Comparison of ENCODE assay signal across 13 cellular contexts in the genomic region with DNA sequence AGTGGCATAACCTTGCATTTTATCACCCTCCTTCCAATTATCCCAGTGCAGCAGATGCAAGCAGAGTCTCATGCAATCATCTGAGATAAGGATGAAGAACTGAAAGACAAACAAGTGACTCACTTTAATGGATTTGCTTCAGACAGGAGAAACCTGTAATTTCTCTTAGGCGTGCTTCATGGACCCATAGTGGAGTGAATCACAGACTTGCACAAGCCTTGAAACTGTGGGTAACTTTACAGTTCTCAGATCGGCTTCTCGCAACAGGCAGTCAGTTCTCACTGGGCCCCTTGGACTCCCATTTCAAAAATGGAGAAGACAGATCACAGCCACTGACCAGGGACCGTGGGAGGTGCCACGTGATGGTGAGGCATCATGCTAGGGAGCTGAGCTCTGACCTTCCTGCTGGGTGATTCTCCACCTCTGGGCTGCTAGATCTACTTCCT. TPM values are rescaled to one million over a fixed set of nuclear protein-coding genes. Genes with fewer than 3 reads are reported as not detected.
DNase-seq lines count a peak whose midpoint lies in the region; ATAC-seq and TF ChIP-seq lines count a peak whose summit lies in the region.
"Had no signal": no experiment of that assay in that cellular context is flagged by ENCODE, and none has a peak within 500 bp of the region (broad histone marks: within the 10 kb centered on the region; RNA-seq: fewer than 3 reads in every experiment).

A gene with protein sequence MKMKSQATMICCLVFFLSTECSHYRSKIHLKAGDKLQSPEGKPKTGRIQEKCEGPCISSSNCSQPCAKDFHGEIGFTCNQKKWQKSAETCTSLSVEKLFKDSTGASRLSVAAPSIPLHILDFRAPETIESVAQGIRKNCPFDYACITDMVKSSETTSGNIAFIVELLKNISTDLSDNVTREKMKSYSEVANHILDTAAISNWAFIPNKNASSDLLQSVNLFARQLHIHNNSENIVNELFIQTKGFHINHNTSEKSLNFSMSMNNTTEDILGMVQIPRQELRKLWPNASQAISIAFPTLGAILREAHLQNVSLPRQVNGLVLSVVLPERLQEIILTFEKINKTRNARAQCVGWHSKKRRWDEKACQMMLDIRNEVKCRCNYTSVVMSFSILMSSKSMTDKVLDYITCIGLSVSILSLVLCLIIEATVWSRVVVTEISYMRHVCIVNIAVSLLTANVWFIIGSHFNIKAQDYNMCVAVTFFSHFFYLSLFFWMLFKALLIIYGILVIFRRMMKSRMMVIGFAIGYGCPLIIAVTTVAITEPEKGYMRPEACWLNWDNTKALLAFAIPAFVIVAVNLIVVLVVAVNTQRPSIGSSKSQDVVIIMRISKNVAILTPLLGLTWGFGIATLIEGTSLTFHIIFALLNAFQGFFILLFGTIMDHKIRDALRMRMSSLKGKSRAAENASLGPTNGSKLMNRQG (plus strand): TSS at position 239 of the 446 bp plus-strand sequence. CDS start 8,666 bp downstream, outside the sequence.

- WGBS in psoas muscle, 3 donors, result 81 to 85% (median 82%) methylated on average over 5 of the region's 5 CpGs

- DNase-seq in stimulated activated naive CD4-positive, alpha-beta T cell treated with Interleukin-2 at 50 U/mL for 16 hours (lab: John Stamatoyannopoulos, UW), result peak; percentile 0
- no peak for DNase-seq in stimulated activated naive CD4-positive, alpha-beta T cell (lab: John Stamatoyannopoulos, UW)
- peak; percentile 84 for DNase-seq in islet precursor cell
- no peak for DNase-seq in NOMO-1 (lab: John Stamatoyannopoulos, UW; ENCODE audit: unreplicated experiment in 2 of 2)
- DNase-seq in cardiac septum (ENCODE audit: low spot score), result no peak
- no peak for DNase-seq in NCI-H82 treated with DMSO at 0.1 percent for 48 hours (lab: John Stamatoyannopoulos, UW; ENCODE audit: unreplicated experiment)
- no peak for DNase-seq in psoas muscle
- DNase-seq: activated T-cell treated with anti-CD3 and anti-CD28 coated beads, Interleukin-2, amount 50 U/mL, for 24 hours; CD4-positive, CD25-positive, alpha-beta regulatory T cell; stimulated activated CD4-positive, alpha-beta T cell treated with anti-CD3 and anti-CD28 coated beads, Interleukin-2, amount 100 ng/mL, for 24 hours had no signal

- no peak within 1 kb of the TSS for H3K4me3 ChIP-seq in psoas muscle
- H3K4me3 ChIP-seq: tibial nerve had no signal

- no peak for TF ChIP-seq CTCF in psoas muscle (IDR thresholded peaks at IDR 0.05)

- intact Hi-C loops in cardiac septum (cut with DNase I) (no loop called here), psoas muscle (cut with DNase I) (no loop called here)

- no peaks in the 10 kb centered on the region for H3K36me3 ChIP-seq in psoas muscle (ENCODE audit: insufficient read depth in 1 of 2, low read depth in 1 of 2)
- H3K36me3 ChIP-seq: tibial nerve had no signal

- H3K9me3 ChIP-seq in psoas muscle, result no peaks in the 10 kb centered on the region
- H3K9me3 ChIP-seq: tibial nerve had no signal

- ATAC-seq in SK-N-SH treated with all-trans-retinoic acid at 6 μM for 48 hours (no peak), psoas muscle (no peak)

- H3K4me1 ChIP-seq in psoas muscle, result no peaks in the 10 kb centered on the region
- H3K4me1 ChIP-seq: tibial nerve had no signal

- H3K27ac ChIP-seq in psoas muscle, result no peak within 1 kb of the TSS
- H3K27ac ChIP-seq: tibial nerve had no signal

- no peaks in the 10 kb centered on the region for H3K27me3 ChIP-seq in psoas muscle (ENCODE audit: insufficient read depth in 3 of 3, low read length in 2 of 3)
- H3K27me3 ChIP-seq: tibial nerve had no signal

TF ChIP-seq in SK-N-SH treated with all-trans-retinoic acid at 6 μM for 48 hours, 23 proteins besides CTCF, POLR2A, EP300 and RAD21:
- TF ChIP-seq, protein P1, sequence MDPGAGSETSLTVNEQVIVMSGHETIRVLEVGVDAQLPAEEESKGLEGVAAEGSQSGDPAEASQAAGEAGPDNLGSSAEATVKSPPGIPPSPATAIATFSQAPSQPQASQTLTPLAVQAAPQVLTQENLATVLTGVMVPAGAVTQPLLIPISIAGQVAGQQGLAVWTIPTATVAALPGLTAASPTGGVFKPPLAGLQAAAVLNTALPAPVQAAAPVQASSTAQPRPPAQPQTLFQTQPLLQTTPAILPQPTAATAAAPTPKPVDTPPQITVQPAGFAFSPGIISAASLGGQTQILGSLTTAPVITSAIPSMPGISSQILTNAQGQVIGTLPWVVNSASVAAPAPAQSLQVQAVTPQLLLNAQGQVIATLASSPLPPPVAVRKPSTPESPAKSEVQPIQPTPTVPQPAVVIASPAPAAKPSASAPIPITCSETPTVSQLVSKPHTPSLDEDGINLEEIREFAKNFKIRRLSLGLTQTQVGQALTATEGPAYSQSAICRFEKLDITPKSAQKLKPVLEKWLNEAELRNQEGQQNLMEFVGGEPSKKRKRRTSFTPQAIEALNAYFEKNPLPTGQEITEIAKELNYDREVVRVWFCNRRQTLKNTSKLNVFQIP (CRISPR knock-in tag; IDR thresholded peaks at IDR 0.05; ENCODE audit: borderline replicate concordance, low read depth), result no peak
- TF ChIP-seq ISL1 (CRISPR knock-in tag; IDR thresholded peaks at IDR 0.05), result peak; percentile 52

RNA-seq across cellular contexts. Expression of the gene that starts here (rescaled TPM):
- not detected for total RNA-seq in cardiac septum
- total RNA-seq in psoas muscle, result under 1 TPM in 1 of 4 donors, not detected in 3; 0.18 TPM
- under 1 TPM in 1 of 3 donors, not detected in 2; 0.03 TPM for polyA plus RNA-seq in psoas muscle
- total RNA-seq: CD4-positive, CD25-positive, alpha-beta regulatory T cell; mononuclear cell; tibial nerve had no signal
- polyA plus RNA-seq: CD4-positive, CD25-positive, alpha-beta regulatory T cell had no signal

Comparison
In these comparisons a context has a peak if more than half of its experiments do, and no peak if none do; other contexts are left out.
1. DNase-seq: peak in stimulated activated naive CD4-positive, alpha-beta T cell treated with Interleukin-2 at 50 U/mL for 16 hours (single experiment) and islet precursor cell (single experiment); none in stimulated activated naive CD4-positive, alpha-beta T cell (0 of 6), NOMO-1 (0 of 2), cardiac septum (single experiment), NCI-H82 treated with DMSO at 0.1 percent for 48 hours (single experiment) and psoas muscle (0 of 2).